In genomic region chr13:40095695-40096356, GRCh38 we compare ENCODE assay signal across 13 cellular contexts.
"Had no signal": no experiment of that assay in that cellular context is flagged by ENCODE, and none has a peak within 500 bp of the region (broad histone marks: within the 10 kb centered on the region; RNA-seq: fewer than 3 reads in every experiment).

No MANE protein-coding gene starts in this region.

- H3K27ac Mint-ChIP-seq: nephron progenitor cell; T-helper 2 cell treated with Interferon-gamma antibody and Interleukin-4, amounts not matched to agents 5 μg/mL and 100 μg/mL, for 36 hours had no signal

- H3K4me3 Mint-ChIP-seq: effector memory CD8-positive, alpha-beta T cell; nephron progenitor cell; T-helper 2 cell treated with Interferon-gamma antibody and Interleukin-4, amounts not matched to agents 5 μg/mL and 100 μg/mL, for 36 hours had no signal

- DNase-seq: activated gamma-delta T cell, amygdala, brain microvascular endothelial cell, gastrocnemius medialis, heart right ventricle, islet precursor cell, left lung, mesenchymal stem cell, nephron progenitor cell had no signal

- ATAC-seq: gastrocnemius medialis, heart right ventricle, left lung had no signal

- H3K27me3 ChIP-seq: brain microvascular endothelial cell, gastrocnemius medialis, heart right ventricle, left lung had no signal

- H3K27ac ChIP-seq: brain microvascular endothelial cell, epithelial cell of prostate, gastrocnemius medialis, heart right ventricle, left lung had no signal

- H3K4me1 ChIP-seq: gastrocnemius medialis, heart right ventricle, left lung had no signal

- H3K36me3 ChIP-seq: brain microvascular endothelial cell, gastrocnemius medialis, heart right ventricle, left lung had no signal

- FAIRE-seq: urothelium cell line had no signal

- H3K9me3 ChIP-seq: gastrocnemius medialis had no signal

- H3K4me3 ChIP-seq: gastrocnemius medialis, heart right ventricle, left lung had no signal
